ENCODE assay signal across 20 cellular contexts in genomic region chr10:123865880-123866279, GRCh38. TPM values are rescaled to one million over a fixed set of nuclear protein-coding genes. Genes with fewer than 3 reads are reported as not detected.
DNase-seq lines count a peak whose midpoint lies in the region; ATAC-seq and TF ChIP-seq lines count a peak whose summit lies in the region.
"Had no signal": no experiment of that assay in that cellular context is flagged by ENCODE, and none has a peak within 500 bp of the region (broad histone marks: within the 10 kb centered on the region; RNA-seq: fewer than 3 reads in every experiment).

No MANE protein-coding gene starts in this region.

- 73 to 80% methylated on average over 6 of the region's 6 CpGs for WGBS in esophagus squamous epithelium, 2 donors
- 61 to 73% (median 64%) methylated on average over 6 of the region's 6 CpGs for WGBS in stomach, 5 donors

- peak; percentile 78 for TF ChIP-seq EP300 in stomach (IDR thresholded peaks at IDR 0.05)

- no peaks in the 10 kb centered on the region for H3K79me2 ChIP-seq in neural progenitor cell (ENCODE audit: low read depth)

- no peak overlapping the region for H2AFZ ChIP-seq in neural progenitor cell (replicated peaks)

- peaks cover 44% of the 10 kb centered on the region for H3K4me1 Mint-ChIP-seq in neural progenitor cell

- no peak overlapping the region for H3K4me3 ChIP-seq in BLaER1
- no peak overlapping the region for H3K4me3 ChIP-seq in esophagus squamous epithelium
- no peak overlapping the region for H3K4me3 ChIP-seq in neural progenitor cell
- H3K4me3 ChIP-seq in stomach = no peak overlapping the region

- H3K4me2 ChIP-seq in BLaER1 = peak overlapping the region; percentile 41; the same call in 1 of the 2 replicates
- no peak overlapping the region for H3K4me2 ChIP-seq in neural progenitor cell

- DNase-seq in esophagus squamous epithelium (lab: John Stamatoyannopoulos, UW) (no peak), neural progenitor cell (ENCODE audit: low spot score) (no peak), stomach (peak; percentile 4), NCI-H128 (lab: John Stamatoyannopoulos, UW; ENCODE audit: unreplicated experiment) (no peak), RWPE1 (ENCODE audit: low spot score) (no peak), NCI-H1092 (lab: John Stamatoyannopoulos, UW) (no peak)
- DNase-seq: DMS79 treated with DMSO at 0.1 percent for 48 hours, KBM-7, NCI-H1105 treated with DMSO at 0.1 percent for 48 hours, NCI-H187, NCI-H2107, NCI-H2227 treated with DMSO at 0.1 percent for 48 hours, NCI-H774, Right ventricle myocardium superior had no signal

- H3F3A ChIP-seq in neural progenitor cell (ENCODE audit: low read depth) = no peaks in the 10 kb centered on the region

- TF ChIP-seq POLR2A in esophagus squamous epithelium (IDR thresholded peaks at IDR 0.05) (no peak), stomach (IDR thresholded peaks at IDR 0.05) (no peak)

- peaks cover 2% of the 10 kb centered on the region for H3K9me3 Mint-ChIP-seq in neural progenitor cell
- H3K9me3 Mint-ChIP-seq: H9 had no signal

- TF ChIP-seq CTCF in esophagus squamous epithelium (IDR thresholded peaks at IDR 0.05) = no peak
- TF ChIP-seq CTCF in neural progenitor cell (IDR thresholded peaks at IDR 0.05) = no peak
- TF ChIP-seq CTCF in stomach (IDR thresholded peaks at IDR 0.05) = no peak
- TF ChIP-seq CTCF in RWPE1 (conservative IDR thresholded peaks at IDR 0.05; ENCODE audit: low read depth) = no peak

- peaks cover 25% of the 10 kb centered on the region for H3K4me1 ChIP-seq in BLaER1
- peaks cover 0 to 67% (median 29%) of the 10 kb centered on the region in 3 donors for H3K4me1 ChIP-seq in esophagus squamous epithelium
- H3K4me1 ChIP-seq in neural progenitor cell = peaks cover 2% of the 10 kb centered on the region
- peaks cover 0 to 35% (median 3%) of the 10 kb centered on the region in 4 donors for H3K4me1 ChIP-seq in stomach

- H3K36me3 ChIP-seq in BLaER1 (no peaks in the 10 kb centered on the region), esophagus squamous epithelium (no peaks in the 10 kb centered on the region), neural progenitor cell (no peaks in the 10 kb centered on the region), stomach (no peaks in the 10 kb centered on the region)

- POLR2A ChIA-PET in RWPE1 (lab: Yijun Ruan, JAX; ENCODE audit: low non-redundant PET) = no interaction called here

- H4K20me1 ChIP-seq in BLaER1 (no peaks in the 10 kb centered on the region), neural progenitor cell (ENCODE audit: low read depth) (no peaks in the 10 kb centered on the region)

- H3K9me3 ChIP-seq in BLaER1 (no peaks in the 10 kb centered on the region), esophagus squamous epithelium (no peaks in the 10 kb centered on the region), neural progenitor cell (ENCODE audit: low read depth) (no peaks in the 10 kb centered on the region), stomach (no peaks in the 10 kb centered on the region)

- H3K27me3 ChIP-seq in BLaER1 = no peaks in the 10 kb centered on the region
- no peaks in the 10 kb centered on the region for H3K27me3 ChIP-seq in esophagus squamous epithelium
- no peaks in the 10 kb centered on the region for H3K27me3 ChIP-seq in neural progenitor cell
- peaks cover 0 to 5% (median 0%) of the 10 kb centered on the region in 3 donors for H3K27me3 ChIP-seq in stomach

- H3K4me3 Mint-ChIP-seq in neural progenitor cell = no peak overlapping the region
- H3K4me3 Mint-ChIP-seq: H9 had no signal

- H3K9ac ChIP-seq in BLaER1 = no peak overlapping the region
- no peak overlapping the region for H3K9ac ChIP-seq in neural progenitor cell

- peak overlapping the region; percentile 4 for H3K27ac Mint-ChIP-seq in neural progenitor cell

- intact Hi-C loops in esophagus squamous epithelium (cut with DNase I) = no loop called here
- intact Hi-C loops in stomach (cut with DNase I; ENCODE audit: low total_unique reads) = no loop called here

- no peaks in the 10 kb centered on the region for H3K36me3 Mint-ChIP-seq in neural progenitor cell

- peaks cover 19% of the 10 kb centered on the region for H3K27me3 Mint-ChIP-seq in neural progenitor cell (ENCODE audit: insufficient read depth, low read depth)

- CTCF ChIA-PET in RWPE1 (lab: Yijun Ruan, JAX) = no interaction called here

- no peak overlapping the region for H3K27ac ChIP-seq in BLaER1
- peak overlapping the region; percentile 53 to 88 (median 81) for H3K27ac ChIP-seq in esophagus squamous epithelium
- H3K27ac ChIP-seq in neural progenitor cell = no peak overlapping the region
- peak overlapping the region in 4 of 5 donors; percentile 32 to 93 (median 80) for H3K27ac ChIP-seq in stomach
- H3K27ac ChIP-seq in RWPE1 = no peak overlapping the region

- no peak for ATAC-seq in HG02885 (IDR thresholded peaks at IDR 0.05; ENCODE audit: poor library complexity, unreplicated experiment)

RNA-seq across cellular contexts. Expression of gene CPXM2, which starts 25.7 kb away (rescaled TPM):
- total RNA-seq in esophagus squamous epithelium (1 to 10 TPM; 2.5 to 9.2 (median 3.0) TPM), neural progenitor cell (ENCODE audit: low replicate concordance) (not detected in 2 replicates), stomach (10 to 100 TPM in 3 of 5 donors, 1 to 10 TPM in 2; 9.8 to 33.5 (median 12.8) TPM)
- polyA plus RNA-seq in stomach = 1 to 10 TPM in 1 of 3 donors, under 1 TPM in 2; 0.46 to 7.9 (median 0.62) TPM
- total RNA-seq: HepG2, OCI-LY7 had no signal
- polyA plus RNA-seq: AG04450 had no signal

Comparison
In these comparisons a context has a peak if more than half of its experiments do, and no peak if none do; other contexts are left out.
1. H3K27ac ChIP-seq: peak in esophagus squamous epithelium (4 of 4) and stomach (4 of 5); none in BLaER1 (single experiment), neural progenitor cell (single experiment) and RWPE1 (single experiment).